21 cellular contexts compared by ENCODE assay signal in the genomic region with DNA sequence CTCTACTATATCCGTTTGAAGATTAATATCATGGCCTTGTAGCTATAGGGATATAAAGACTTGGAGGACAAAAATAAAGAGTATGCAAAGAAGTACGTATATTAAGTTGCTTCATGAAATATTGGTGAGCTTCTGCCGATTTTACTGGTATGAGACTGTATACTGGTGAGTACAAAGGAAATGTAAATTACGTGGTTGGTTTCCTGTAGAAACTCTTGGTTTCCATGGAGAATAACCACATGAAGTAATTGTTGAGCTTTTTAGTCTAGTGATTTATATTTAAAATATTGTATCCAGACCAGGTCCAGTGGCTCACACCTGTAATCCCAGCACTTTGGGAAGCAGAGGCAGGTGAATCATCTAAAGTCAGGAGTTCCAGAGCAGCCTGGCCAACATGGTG. TPM values are rescaled to one million over a fixed set of nuclear protein-coding genes. Genes with fewer than 3 reads are reported as not detected.
DNase-seq lines count a peak whose midpoint lies in the region; ATAC-seq and TF ChIP-seq lines count a peak whose summit lies in the region.
"Had no signal": no experiment of that assay in that cellular context is flagged by ENCODE, and none has a peak within 500 bp of the region (broad histone marks: within the 10 kb centered on the region; RNA-seq: fewer than 3 reads in every experiment).

No MANE protein-coding gene starts in this region.

- H3K36me3 Mint-ChIP-seq in natural killer cell, result no peaks in the 10 kb centered on the region
- H3K36me3 Mint-ChIP-seq in natural killer cell treated with Interleukin-12 subunit alpha and Interleukin-12 subunit beta and Interleukin-15 and Interleukin-18, amount 100 ng/mL, for 72 hours, result no peaks in the 10 kb centered on the region

- H3K9me3 Mint-ChIP-seq in natural killer cell, result peaks cover 0 to 7% of the 10 kb centered on the region in 2 donors
- no peaks in the 10 kb centered on the region for H3K9me3 Mint-ChIP-seq in natural killer cell treated with Interleukin-12 subunit alpha and Interleukin-12 subunit beta and Interleukin-15 and Interleukin-18, amount 100 ng/mL, for 72 hours
- H3K9me3 Mint-ChIP-seq: GM23338 had no signal

- ATAC-seq in natural killer cell (peak in 1 of 3 donors; percentile 49), GM21423 (IDR thresholded peaks at IDR 0.05; ENCODE audit: unreplicated experiment) (no peak)
- no peak for ATAC-seq in natural killer cell treated with Interleukin-12 subunit alpha and Interleukin-12 subunit beta and Interleukin-15 and Interleukin-18, amount 100 ng/mL, for 72 hours
- ATAC-seq: GM23338 had no signal

- H4K20me1 ChIP-seq in Loucy (ENCODE audit: insufficient read depth, low read length, poor library complexity, severe bottlenecking), result no peaks in the 10 kb centered on the region

- H3K9ac ChIP-seq in Loucy (ENCODE audit: low read depth, low read length, poor library complexity, severe bottlenecking), result no peak overlapping the region

- H3K4me3 Mint-ChIP-seq in natural killer cell, result peak overlapping the region; percentile 6
- no peak overlapping the region for H3K4me3 Mint-ChIP-seq in natural killer cell treated with Interleukin-12 subunit alpha and Interleukin-12 subunit beta and Interleukin-15 and Interleukin-18, amount 100 ng/mL, for 72 hours
- H3K4me3 Mint-ChIP-seq: GM23338 had no signal

- TF ChIP-seq CTCF in natural killer cell (IDR thresholded peaks at IDR 0.05) (no peak), Loucy (conservative IDR thresholded peaks at IDR 0.05; ENCODE audit: low read length) (no peak), astrocyte of the spinal cord (IDR thresholded peaks at IDR 0.05; ENCODE audit: low read depth, low read length) (no peak), transverse colon (IDR thresholded peaks at IDR 0.05) (no peak)

- H3K27me3 Mint-ChIP-seq in natural killer cell (ENCODE audit: low read depth in 2 of 2), result peaks cover 12 to 38% of the 10 kb centered on the region in 2 donors
- peaks cover 12 to 14% of the 10 kb centered on the region in 2 donors for H3K27me3 Mint-ChIP-seq in natural killer cell treated with Interleukin-12 subunit alpha and Interleukin-12 subunit beta and Interleukin-15 and Interleukin-18, amount 100 ng/mL, for 72 hours

- H3K27me3 ChIP-seq in Loucy (ENCODE audit: insufficient read depth, low read length, poor library complexity, severe bottlenecking) (peaks cover 7% of the 10 kb centered on the region), transverse colon (no peaks in the 10 kb centered on the region)

- H3F3A ChIP-seq in Loucy (ENCODE audit: low read depth), result no peaks in the 10 kb centered on the region

- WGBS in transverse colon (ENCODE audit: low coverage in 1 of 2), 2 donors, result 52 to 59% methylated on average over 4 of the region's 4 CpGs

- H3K4me1 Mint-ChIP-seq in natural killer cell, result peaks cover 10 to 16% of the 10 kb centered on the region in 2 donors
- H3K4me1 Mint-ChIP-seq in natural killer cell treated with Interleukin-12 subunit alpha and Interleukin-12 subunit beta and Interleukin-15 and Interleukin-18, amount 100 ng/mL, for 72 hours (ENCODE audit: low read depth in 2 of 2), result peaks cover 4 to 5% of the 10 kb centered on the region in 2 donors

- H3K79me2 ChIP-seq in Loucy (ENCODE audit: insufficient read depth, low read length), result no peaks in the 10 kb centered on the region

- peaks cover 13% of the 10 kb centered on the region for H3K4me1 ChIP-seq in Loucy (ENCODE audit: insufficient read depth, low read length, poor library complexity, severe bottlenecking)
- H3K4me1 ChIP-seq in transverse colon, result no peaks in the 10 kb centered on the region

- H3K4me2 ChIP-seq in Loucy (ENCODE audit: low read depth, low read length, poor library complexity, severe bottlenecking), result peak overlapping the region; percentile 66
- H3K4me2 ChIP-seq: GM23338 had no signal

- no peak for TF ChIP-seq POLR2A in transverse colon (IDR thresholded peaks at IDR 0.05)

- no peak overlapping the region for H3K27ac Mint-ChIP-seq in natural killer cell
- H3K27ac Mint-ChIP-seq in natural killer cell treated with Interleukin-12 subunit alpha and Interleukin-12 subunit beta and Interleukin-15 and Interleukin-18, amount 100 ng/mL, for 72 hours, result no peak overlapping the region
- H3K27ac Mint-ChIP-seq: GM23338 had no signal

- H3K9me2 ChIP-seq in Loucy (replicated peaks; ENCODE audit: low read depth, low read length), result no peaks in the 10 kb centered on the region

- intact Hi-C loops in natural killer cell (cut with micrococcal nuclease) (no loop called here), transverse colon (cut with DNase I; ENCODE audit: low total_unique reads) (no loop called here)

- no peak overlapping the region for H3K27ac ChIP-seq in transverse colon
- H3K27ac ChIP-seq: C4-2B had no signal

- no peak overlapping the region for H2AFZ ChIP-seq in Loucy (ENCODE audit: low read length)
- H2AFZ ChIP-seq: GM23338 had no signal

- no peaks in the 10 kb centered on the region for H3K9me3 ChIP-seq in Loucy (ENCODE audit: insufficient read depth, low read depth, low read length)
- H3K9me3 ChIP-seq in transverse colon, result no peaks in the 10 kb centered on the region

- in situ Hi-C loops in astrocyte of the spinal cord (cut with HindIII; ENCODE audit: low sequenced_read_pairs) (no loop called here), transverse colon (cut with MboI; ENCODE audit: low pct_ligation_motif_present in 1 of 4, low pct_unique_long_range_greater_than_20kb in 1 of 4, low sequenced_read_pairs in 3 of 4) (no loop called here)

- peak overlapping the region; percentile 37 for H3K4me3 ChIP-seq in Loucy (ENCODE audit: low read length, poor library complexity, severe bottlenecking)
- no peak overlapping the region for H3K4me3 ChIP-seq in astrocyte of the spinal cord (ENCODE audit: low read depth, low read length)
- H3K4me3 ChIP-seq in transverse colon, result no peak overlapping the region
- H3K4me3 ChIP-seq: GM23338 had no signal

- DNase-seq in natural killer cell (no peak), astrocyte of the spinal cord (ENCODE audit: low read depth, low spot score) (peak; percentile 54), renal cortical epithelial cell (ENCODE audit: low read depth) (peak; percentile 16), GF-D8 (lab: John Stamatoyannopoulos, UW) (no peak), transverse colon (no peak)
- no peak for DNase-seq in natural killer cell treated with Interleukin-12 subunit alpha and Interleukin-12 subunit beta and Interleukin-15 and Interleukin-18, amount 100 ng/mL, for 72 hours (ENCODE audit: low spot score)
- DNase-seq: DMS79, HCEC 1CT, KG1, NCI-H1092, NCI-H1436 treated with DMSO at 0.1 percent for 48 hours, NCI-H2081, NCI-H446 treated with DMSO at 0.1 percent for 48 hours, NCI-H69, Right ventricle myocardium superior had no signal

- no peak for TF ChIP-seq EP300 in transverse colon (IDR thresholded peaks at IDR 0.05; ENCODE audit: low read depth)

- H3K36me3 ChIP-seq in Loucy (ENCODE audit: insufficient read depth, low read length) (no peaks in the 10 kb centered on the region), transverse colon (no peaks in the 10 kb centered on the region)

RNA-seq across cellular contexts. Expression of a gene that starts 32.2 kb away (rescaled TPM):
- total RNA-seq in natural killer cell (1 to 10 TPM; 2.9 to 4.7 (median 3.1) TPM), renal cortical epithelial cell (0.35 and 1.6 TPM in 2 replicates), transverse colon (10 to 100 TPM in 1 of 4 donors, 1 to 10 TPM in 3; 3.7 to 41.1 (median 5.3) TPM)
- total RNA-seq in natural killer cell treated with Interleukin-12 subunit alpha and Interleukin-12 subunit beta and Interleukin-15 and Interleukin-18, amount 100 ng/mL, for 72 hours, result 1 to 10 TPM in 1 of 2 donors, under 1 TPM in 1; 0.25 to 1.1 TPM
- total RNA-seq: G401, OCI-LY7 had no signal

Comparison
In these comparisons a context has a peak if more than half of its experiments do, and no peak if none do; other contexts are left out.
1. DNase-seq: peak in astrocyte of the spinal cord (single experiment) and renal cortical epithelial cell (single experiment); none in natural killer cell (single experiment), natural killer cell treated with Interleukin-12 subunit alpha and Interleukin-12 subunit beta and Interleukin-15 and Interleukin-18, amount 100 ng/mL, for 72 hours (single experiment), GF-D8 (single experiment) and transverse colon (single experiment).